Comparison of ENCODE assay signal across 33 cellular contexts in genomic region chr4:111048316-111048715, GRCh38.
"Had no signal": no experiment of that assay in that cellular context is flagged by ENCODE, and none has a peak within 500 bp of the region (broad histone marks: within the 10 kb centered on the region; RNA-seq: fewer than 3 reads in every experiment).

No MANE protein-coding gene starts in this region.

- H3K9me3 ChIP-seq: ascending aorta had no signal

- H3K27me3 ChIP-seq: ascending aorta, cardiac muscle cell had no signal

- H3K4me3 ChIP-seq: ascending aorta, cardiac muscle cell had no signal

- H3K9me3 Mint-ChIP-seq: activated naive CD4-positive, alpha-beta T cell treated with anti-CD3 and anti-CD28 coated beads, Interleukin-2, amount 50 U/mL, for 24 hours had no signal

- DNase-seq: activated CD4-positive, alpha-beta memory T cell treated with anti-CD3 and anti-CD28 coated beads for 36 hours; activated CD4-positive, alpha-beta T cell treated with anti-CD3 and anti-CD28 coated beads for 1 hour; activated CD4-positive, alpha-beta T cell treated with anti-CD3 and anti-CD28 coated beads for 36 hours; activated CD4-positive, alpha-beta T cell treated with anti-CD3 and anti-CD28 coated beads for 48 hours; activated CD4-positive, alpha-beta T cell treated with anti-CD3 and anti-CD28 coated beads, Interleukin-2, amount 10 ng/mL, durations not matched to agents 7 days and 5 days; activated CD4-positive, CD25-positive, alpha-beta regulatory T cell; activated CD8-positive, alpha-beta memory T cell treated with anti-CD3 and anti-CD28 coated beads, Interleukin-2, amount 50 U/mL, for 4 hours; activated CD8-positive, alpha-beta T cell treated with anti-CD3 and anti-CD28 coated beads for 36 hours; activated effector memory CD4-positive, alpha-beta T cell treated with Interleukin-2 at 50 U/mL for 16 hours; activated gamma-delta T cell; activated naive CD4-positive, alpha-beta T cell treated with anti-CD3 and anti-CD28 coated beads, Interleukin-2, amount 10 ng/mL, durations not matched to agents 7 days and 5 days; activated naive CD4-positive, alpha-beta T cell treated with Interleukin-2 at 50 U/mL for 16 hours; activated naive CD8-positive, alpha-beta T cell treated with anti-CD3 and anti-CD28 coated beads, Interleukin-2, amount 10 ng/mL, durations not matched to agents 7 days and 5 days; activated naive CD8-positive, alpha-beta T cell treated with anti-CD3 and anti-CD28 coated beads, Interleukin-2, amount 50 U/mL, for 24 hours; activated T-cell treated with anti-CD3 and anti-CD28 coated beads, Interleukin-2, amount 50 U/mL, for 24 hours; activated T-cell treated with anti-CD3 and anti-CD28 coated beads, Interleukin-2, amount 50 U/mL, for 48 hours; amygdala; anterior cingulate cortex; caudate nucleus; cerebellar nuclear complex; T-cell; T-helper 17 cell; WERI-Rb-1 had no signal

- ATAC-seq: activated CD4-positive, alpha-beta T cell treated with anti-CD3 and anti-CD28 coated beads for 36 hours; activated CD4-positive, CD25-positive, alpha-beta regulatory T cell treated with anti-CD3 and anti-CD28 coated beads, Interleukin-2, amount 50 U/mL, for 24 hours; activated CD8-positive, alpha-beta T cell treated with anti-CD3 and anti-CD28 coated beads for 36 hours; activated naive CD8-positive, alpha-beta T cell treated with anti-CD3 and anti-CD28 coated beads, Interleukin-2, amount 50 U/mL, for 24 hours; T-cell; T-helper 17 cell; WTC11 had no signal

- H3K4me1 ChIP-seq: ascending aorta had no signal

- H3K27ac ChIP-seq: ascending aorta, cardiac muscle cell, WERI-Rb-1 had no signal

- H3K4me3 Mint-ChIP-seq: activated CD4-positive, alpha-beta memory T cell treated with anti-CD3 and anti-CD28 coated beads for 36 hours; activated CD4-positive, alpha-beta T cell treated with anti-CD3 and anti-CD28 coated beads for 36 hours; activated CD4-positive, alpha-beta T cell treated with anti-CD3 and anti-CD28 coated beads, Interleukin-2, amount 10 ng/mL, durations not matched to agents 7 days and 5 days; activated CD8-positive, alpha-beta T cell treated with anti-CD3 and anti-CD28 coated beads for 36 hours; activated naive CD4-positive, alpha-beta T cell treated with anti-CD3 and anti-CD28 coated beads, Interleukin-2, amount 10 ng/mL, durations not matched to agents 7 days and 5 days; activated naive CD4-positive, alpha-beta T cell treated with anti-CD3 and anti-CD28 coated beads, Interleukin-2, amount 50 U/mL, for 24 hours; activated naive CD8-positive, alpha-beta T cell; activated naive CD8-positive, alpha-beta T cell treated with anti-CD3 and anti-CD28 coated beads, Interleukin-2, amount 10 ng/mL, durations not matched to agents 7 days and 5 days; activated naive CD8-positive, alpha-beta T cell treated with anti-CD3 and anti-CD28 coated beads, Interleukin-2, amount 50 U/mL, for 24 hours; activated T-cell treated with anti-CD3 and anti-CD28 coated beads, Interleukin-2, amount 50 U/mL, for 24 hours; brain; central memory CD8-positive, alpha-beta T cell; T-cell; T-helper 17 cell; WTC11 had no signal

- H3K27ac Mint-ChIP-seq: activated CD4-positive, alpha-beta memory T cell treated with anti-CD3 and anti-CD28 coated beads for 36 hours; activated CD4-positive, alpha-beta T cell treated with anti-CD3 and anti-CD28 coated beads for 36 hours; activated CD4-positive, alpha-beta T cell treated with anti-CD3 and anti-CD28 coated beads, Interleukin-2, amount 10 ng/mL, durations not matched to agents 7 days and 5 days; activated CD8-positive, alpha-beta T cell treated with anti-CD3 and anti-CD28 coated beads for 36 hours; activated naive CD4-positive, alpha-beta T cell treated with anti-CD3 and anti-CD28 coated beads, Interleukin-2, amount 10 ng/mL, durations not matched to agents 7 days and 5 days; activated naive CD4-positive, alpha-beta T cell treated with anti-CD3 and anti-CD28 coated beads, Interleukin-2, amount 50 U/mL, for 24 hours; activated naive CD8-positive, alpha-beta T cell; activated naive CD8-positive, alpha-beta T cell treated with anti-CD3 and anti-CD28 coated beads, Interleukin-2, amount 10 ng/mL, durations not matched to agents 7 days and 5 days; activated naive CD8-positive, alpha-beta T cell treated with anti-CD3 and anti-CD28 coated beads, Interleukin-2, amount 50 U/mL, for 24 hours; activated T-cell treated with anti-CD3 and anti-CD28 coated beads, Interleukin-2, amount 50 U/mL, for 24 hours; activated T-helper 2 cell treated with anti-CD3 and anti-CD28 coated beads, Interferon-gamma antibody, Interleukin-2, Interleukin-4, amounts not matched to agents 10 μg/mL and 5 μg/mL and 100 μg/mL, durations not matched to agents 14 hours and 24 hours and 36 hours; brain; T-cell; T-helper 17 cell; WTC11 had no signal

- H3K36me3 ChIP-seq: ascending aorta, cardiac muscle cell, WERI-Rb-1 had no signal

- H3K36me3 Mint-ChIP-seq: activated CD4-positive, alpha-beta memory T cell treated with anti-CD3 and anti-CD28 coated beads for 36 hours; activated naive CD4-positive, alpha-beta T cell treated with anti-CD3 and anti-CD28 coated beads, Interleukin-2, amount 10 ng/mL, durations not matched to agents 7 days and 5 days; activated naive CD4-positive, alpha-beta T cell treated with anti-CD3 and anti-CD28 coated beads, Interleukin-2, amount 50 U/mL, for 24 hours; activated naive CD8-positive, alpha-beta T cell; activated naive CD8-positive, alpha-beta T cell treated with anti-CD3 and anti-CD28 coated beads, Interleukin-2, amount 10 ng/mL, durations not matched to agents 7 days and 5 days; brain; T-cell had no signal

- FAIRE-seq: bronchial epithelial cell had no signal

- H3K27me3 Mint-ChIP-seq: activated CD4-positive, alpha-beta memory T cell treated with anti-CD3 and anti-CD28 coated beads for 36 hours; activated CD4-positive, alpha-beta T cell treated with anti-CD3 and anti-CD28 coated beads for 36 hours; activated CD4-positive, alpha-beta T cell treated with anti-CD3 and anti-CD28 coated beads, Interleukin-2, amount 10 ng/mL, durations not matched to agents 7 days and 5 days; activated CD8-positive, alpha-beta T cell treated with anti-CD3 and anti-CD28 coated beads for 36 hours; activated naive CD4-positive, alpha-beta T cell treated with anti-CD3 and anti-CD28 coated beads, Interleukin-2, amount 10 ng/mL, durations not matched to agents 7 days and 5 days; activated naive CD4-positive, alpha-beta T cell treated with anti-CD3 and anti-CD28 coated beads, Interleukin-2, amount 50 U/mL, for 24 hours; activated naive CD8-positive, alpha-beta T cell; activated naive CD8-positive, alpha-beta T cell treated with anti-CD3 and anti-CD28 coated beads, Interleukin-2, amount 10 ng/mL, durations not matched to agents 7 days and 5 days; activated naive CD8-positive, alpha-beta T cell treated with anti-CD3 and anti-CD28 coated beads, Interleukin-2, amount 50 U/mL, for 24 hours; activated T-cell treated with anti-CD3 and anti-CD28 coated beads, Interleukin-2, amount 50 U/mL, for 24 hours; brain; central memory CD8-positive, alpha-beta T cell; T-cell; T-helper 17 cell had no signal

- H3K4me1 Mint-ChIP-seq: activated CD4-positive, alpha-beta T cell treated with anti-CD3 and anti-CD28 coated beads for 36 hours; activated CD4-positive, alpha-beta T cell treated with anti-CD3 and anti-CD28 coated beads, Interleukin-2, amount 10 ng/mL, durations not matched to agents 7 days and 5 days; activated naive CD4-positive, alpha-beta T cell treated with anti-CD3 and anti-CD28 coated beads, Interleukin-2, amount 10 ng/mL, durations not matched to agents 7 days and 5 days; activated naive CD4-positive, alpha-beta T cell treated with anti-CD3 and anti-CD28 coated beads, Interleukin-2, amount 50 U/mL, for 24 hours; activated naive CD8-positive, alpha-beta T cell treated with anti-CD3 and anti-CD28 coated beads, Interleukin-2, amount 10 ng/mL, durations not matched to agents 7 days and 5 days; activated naive CD8-positive, alpha-beta T cell treated with anti-CD3 and anti-CD28 coated beads, Interleukin-2, amount 50 U/mL, for 24 hours; brain; central memory CD8-positive, alpha-beta T cell; T-cell; T-helper 17 cell had no signal
